27 cellular contexts compared by ENCODE assay signal in the genomic region with DNA sequence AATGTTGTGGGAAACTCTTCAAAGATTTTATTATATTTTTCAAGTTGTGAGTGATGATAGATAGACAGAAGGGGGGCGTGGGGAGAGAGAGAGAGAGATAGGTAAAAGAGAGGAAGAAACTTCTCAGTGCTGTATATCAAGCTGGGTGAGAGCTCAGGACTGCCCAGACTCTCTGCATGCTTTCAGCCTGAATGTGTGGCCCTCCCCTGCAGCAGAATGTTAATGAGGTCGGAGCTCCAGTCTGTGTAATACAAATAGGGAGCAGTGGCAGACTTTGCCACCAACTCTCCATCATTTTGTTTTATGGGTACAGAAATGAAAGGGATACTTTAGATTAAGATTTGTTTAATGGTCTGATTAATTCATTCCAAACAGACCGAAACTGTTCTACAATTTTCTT.
DNase-seq lines count a peak whose midpoint lies in the region; TF ChIP-seq lines count a peak whose summit lies in the region.
"Had no signal": no experiment of that assay in that cellular context is flagged by ENCODE, and none has a peak within 500 bp of the region (broad histone marks: within the 10 kb centered on the region; RNA-seq: fewer than 3 reads in every experiment).

No MANE protein-coding gene starts in this region.

- no peaks in the 10 kb centered on the region for H4K20me1 ChIP-seq in GM23248 (ENCODE audit: insufficient read depth)
- H4K20me1 ChIP-seq in osteoblast (ENCODE audit: insufficient read depth, low read length): no peaks in the 10 kb centered on the region

- H3K27ac ChIP-seq in GM23248: no peak overlapping the region
- H3K27ac ChIP-seq in colonic mucosa: no peak overlapping the region
- H3K27ac ChIP-seq in osteoblast (ENCODE audit: low read depth, low read length): no peak overlapping the region
- H3K27ac ChIP-seq: lower lobe of right lung, SK-N-MC had no signal

- in situ Hi-C loops in GM23248 (cut with MboI): no loop called here

- WGBS in GM23248 (ENCODE audit: low coverage in 1 of 2, low lambda C conversion rate in 2 of 2, missing lambda C conversion rate in 2 of 2), 2 experiments: 21 to 24% methylated on average over 3 of the region's 3 CpGs

- H3K9me3 ChIP-seq in GM23248 (ENCODE audit: low read depth): no peaks in the 10 kb centered on the region
- no peaks in the 10 kb centered on the region for H3K9me3 ChIP-seq in colonic mucosa
- H3K9me3 ChIP-seq in osteoblast (ENCODE audit: low read depth, low read length): no peaks in the 10 kb centered on the region
- H3K9me3 ChIP-seq: HAP-1, lower lobe of right lung had no signal

- H3K9me2 ChIP-seq in GM23248 (ENCODE audit: insufficient read depth): no peaks in the 10 kb centered on the region

- intact Hi-C loops in colonic mucosa (cut with DNase I): no loop called here

- H3K4me1 ChIP-seq in GM23248 (ENCODE audit: insufficient read depth) (0 out of 2 replicates have a peak, but pooled peaks cover 7% of the 10 kb centered on the region), colonic mucosa (no peaks in the 10 kb centered on the region), osteoblast (ENCODE audit: insufficient read depth, low read length) (no peaks in the 10 kb centered on the region)
- H3K4me1 ChIP-seq: HAP-1, lower lobe of right lung had no signal

- H3K4me3 ChIP-seq in GM23248 (no peak overlapping the region), colonic mucosa (no peak overlapping the region), osteoblast (ENCODE audit: insufficient read depth, low read length) (no peak overlapping the region)
- H3K4me3 ChIP-seq: HAP-1, lower lobe of right lung, mucosa of descending colon, SK-N-MC had no signal

- TF ChIP-seq CTCF in colonic mucosa (IDR thresholded peaks at IDR 0.05): no peak
- no peak for TF ChIP-seq CTCF in osteoblast (IDR thresholded peaks at IDR 0.05; ENCODE audit: extremely low read depth, low read depth, low read length)

- no peak overlapping the region for H2AFZ ChIP-seq in GM23248
- H2AFZ ChIP-seq in osteoblast (ENCODE audit: low read length): no peak overlapping the region

- no peak overlapping the region for H3K4me2 ChIP-seq in GM23248 (ENCODE audit: unreplicated experiment)
- H3K4me2 ChIP-seq in osteoblast (ENCODE audit: insufficient read depth, low read length): no peak overlapping the region

- DNase-seq in AG08395 (ENCODE audit: low spot score): peak; percentile 29
- peak; percentile 48 for DNase-seq in GM23248
- DNase-seq in cerebellar cortex (ENCODE audit: low spot score): peak; percentile 74
- peak; percentile 82 for DNase-seq in islet precursor cell
- no peak for DNase-seq in midbrain (lab: John Stamatoyannopoulos, UW)
- DNase-seq in colonic mucosa: no peak
- no peak for DNase-seq in HK-2 (ENCODE audit: unreplicated experiment)
- no peak for DNase-seq in osteoblast (ENCODE audit: insufficient read length, low spot score, missing footprints)
- DNase-seq: activated CD4-positive, alpha-beta T cell treated with anti-CD3 and anti-CD28 coated beads, Interleukin-2, amount 50 U/mL, for 1 hour; activated CD4-positive, CD25-positive, alpha-beta regulatory T cell; activated naive CD4-positive, alpha-beta T cell; activated naive CD8-positive, alpha-beta T cell treated with anti-CD3 and anti-CD28 coated beads, Interleukin-2, amount 50 U/mL, for 24 hours; CD4-positive, alpha-beta memory T cell; effector CD8-positive, alpha-beta T cell; Karpas-422; lower lobe of right lung; mucosa of descending colon; natural killer cell; NCI-H1417 treated with DMSO at 0.1 percent for 48 hours; NCI-H2081 treated with DMSO at 0.1 percent for 48 hours; NCI-H2227 treated with DMSO at 0.1 percent for 48 hours; NCI-H526 treated with DMSO at 0.1 percent for 48 hours; NK-92 treated with Interleukin-12 subunit alpha and Interleukin-12 subunit beta, amount 100 ng/mL, for 24 hours; PC-3; stimulated activated naive CD4-positive, alpha-beta T cell treated with Interleukin-2 at 50 U/mL for 16 hours had no signal

- no peaks in the 10 kb centered on the region for H3K79me2 ChIP-seq in GM23248 (ENCODE audit: insufficient read depth)
- H3K79me2 ChIP-seq in osteoblast (ENCODE audit: insufficient read depth, low read length): no peaks in the 10 kb centered on the region

- no peaks in the 10 kb centered on the region for H3F3A ChIP-seq in GM23248 (ENCODE audit: insufficient read depth)

- no peaks in the 10 kb centered on the region for H3K36me3 ChIP-seq in GM23248 (ENCODE audit: low read depth)
- H3K36me3 ChIP-seq in colonic mucosa: no peaks in the 10 kb centered on the region
- H3K36me3 ChIP-seq in osteoblast (ENCODE audit: insufficient read depth, low read length): no peaks in the 10 kb centered on the region
- H3K36me3 ChIP-seq: HAP-1, lower lobe of right lung had no signal

- H3K9ac ChIP-seq in GM23248: no peak overlapping the region
- no peak overlapping the region for H3K9ac ChIP-seq in colonic mucosa (ENCODE audit: low read depth in 2 of 2, low read length in 2 of 2)

- peaks cover 5% of the 10 kb centered on the region; the same call in 1 of the 2 replicates for H3K27me3 ChIP-seq in GM23248 (replicated peaks; ENCODE audit: insufficient read depth)
- no peaks in the 10 kb centered on the region for H3K27me3 ChIP-seq in colonic mucosa
- H3K27me3 ChIP-seq in osteoblast (ENCODE audit: insufficient read depth, low read length): no peaks in the 10 kb centered on the region

Comparison
In these comparisons a context has a peak if more than half of its experiments do, and no peak if none do; other contexts are left out.
1. DNase-seq: peak in AG08395 (single experiment), GM23248 (single experiment), cerebellar cortex (single experiment) and islet precursor cell (single experiment); none in midbrain (single experiment), colonic mucosa (single experiment), HK-2 (single experiment) and osteoblast (single experiment).